In genomic region chr19:58509731-58510083, GRCh38 we compare ENCODE assay signal across 26 cellular contexts.
"Had no signal": no experiment of that assay in that cellular context is flagged by ENCODE, and none has a peak within 500 bp of the region (broad histone marks: within the 10 kb centered on the region; RNA-seq: fewer than 3 reads in every experiment).

No MANE protein-coding gene starts in this region.

- ATAC-seq: activated CD8-positive, alpha-beta T cell treated with anti-CD3 and anti-CD28 coated beads for 36 hours; gastrocnemius medialis; left lung; mucosa of descending colon; psoas muscle; right cardiac atrium; stimulated activated memory B cell treated with anti-CD40 and anti-IgM and Interleukin-4, amounts not matched to agents 10 μg/mL and 1 μg/mL and 100 μg/mL, for 72 hours; WTC11 had no signal

- FAIRE-seq: kidney had no signal

- H3K27me3 Mint-ChIP-seq: activated CD8-positive, alpha-beta T cell treated with anti-CD3 and anti-CD28 coated beads for 36 hours; activated naive CD4-positive, alpha-beta T cell treated with anti-CD3 and anti-CD28 coated beads, Interleukin-2, amount 10 ng/mL, durations not matched to agents 7 days and 5 days; central memory CD8-positive, alpha-beta T cell; memory B cell; naive B cell; stimulated activated memory B cell treated with anti-CD40 and anti-IgM and Interleukin-4, amounts not matched to agents 10 μg/mL and 1 μg/mL and 100 μg/mL, for 72 hours had no signal

- DNase-seq: activated CD4-positive, alpha-beta T cell treated with anti-CD3 and anti-CD28 coated beads for 48 hours; activated CD8-positive, alpha-beta T cell treated with anti-CD3 and anti-CD28 coated beads for 36 hours; activated effector memory CD4-positive, alpha-beta T cell treated with Interleukin-2 at 50 U/mL for 16 hours; activated naive CD4-positive, alpha-beta T cell treated with anti-CD3 and anti-CD28 coated beads, Interleukin-2, amount 10 ng/mL, durations not matched to agents 7 days and 5 days; activated T-cell treated with anti-CD3 and anti-CD28 coated beads, Interleukin-2, amount 50 U/mL, for 1 hour; aorta; brain microvascular endothelial cell; colonic mucosa; endodermal cell; gastrocnemius medialis; head of caudate nucleus; kidney; left lung; mucosa of descending colon; naive B cell; ovary; psoas muscle; stimulated activated CD4-positive, alpha-beta T cell treated with anti-CD3 and anti-CD28 coated beads, Interleukin-15, amount 100 ng/mL, for 24 hours; stimulated activated CD4-positive, alpha-beta T cell treated with anti-CD3 and anti-CD28 coated beads, Interleukin-4, amount 100 ng/mL, for 1 hour; upper lobe of left lung had no signal

- H3K27ac Mint-ChIP-seq: activated CD8-positive, alpha-beta T cell treated with anti-CD3 and anti-CD28 coated beads for 36 hours; activated naive CD4-positive, alpha-beta T cell treated with anti-CD3 and anti-CD28 coated beads, Interleukin-2, amount 10 ng/mL, durations not matched to agents 7 days and 5 days; endodermal cell; memory B cell; stimulated activated memory B cell treated with anti-CD40 and anti-IgM and Interleukin-4, amounts not matched to agents 10 μg/mL and 1 μg/mL and 100 μg/mL, for 72 hours; T-helper 1 cell treated with Interleukin-12 subunit alpha and Interleukin-12 subunit beta and Interleukin-4 antibody, amounts not matched to agents 30 μg/mL and 1 μg/mL, for 36 hours; WTC11 had no signal

- H3K4me1 Mint-ChIP-seq: endodermal cell had no signal

- H3K4me3 Mint-ChIP-seq: activated CD8-positive, alpha-beta T cell treated with anti-CD3 and anti-CD28 coated beads for 36 hours; activated naive CD4-positive, alpha-beta T cell treated with anti-CD3 and anti-CD28 coated beads, Interleukin-2, amount 10 ng/mL, durations not matched to agents 7 days and 5 days; central memory CD8-positive, alpha-beta T cell; endodermal cell; memory B cell; stimulated activated memory B cell treated with anti-CD40 and anti-IgM and Interleukin-4, amounts not matched to agents 10 μg/mL and 1 μg/mL and 100 μg/mL, for 72 hours; T-helper 1 cell treated with Interleukin-12 subunit alpha and Interleukin-12 subunit beta and Interleukin-4 antibody, amounts not matched to agents 30 μg/mL and 1 μg/mL, for 36 hours; WTC11 had no signal
